ENCODE assay signal across 23 cellular contexts in genomic region chr2:73994544-73994831, GRCh38. TPM values are rescaled to one million over a fixed set of nuclear protein-coding genes. Genes with fewer than 3 reads are reported as not detected.
DNase-seq lines count a peak whose midpoint lies in the region; ATAC-seq and TF ChIP-seq lines count a peak whose summit lies in the region.
"Had no signal": no experiment of that assay in that cellular context is flagged by ENCODE, and none has a peak within 500 bp of the region (broad histone marks: within the 10 kb centered on the region; RNA-seq: fewer than 3 reads in every experiment).

No MANE protein-coding gene starts in this region.

- CTCF ChIA-PET in Calu3 (lab: Charles Lee), result no interaction called here

- H3K4me3 ChIP-seq in Loucy (ENCODE audit: low read length, poor library complexity, severe bottlenecking), result peak overlapping the region; percentile 49
- H3K4me3 ChIP-seq: MG63 had no signal

- no peak overlapping the region for H2AFZ ChIP-seq in Loucy (ENCODE audit: low read length)

- peaks cover 19% of the 10 kb centered on the region; the same call in 1 of the 2 replicates for H3K36me3 ChIP-seq in Loucy (ENCODE audit: insufficient read depth, low read length)

- no peaks in the 10 kb centered on the region for H3K9me2 ChIP-seq in Loucy (replicated peaks; ENCODE audit: low read depth, low read length)

- peak overlapping the region; percentile 12 to 69 for H3K27ac Mint-ChIP-seq in natural killer cell treated with Interleukin-12 subunit alpha and Interleukin-12 subunit beta and Interleukin-15 and Interleukin-18, amount 100 ng/mL, for 72 hours
- H3K27ac Mint-ChIP-seq in natural killer cell (peak overlapping the region in 1 of 2 donors; percentile 70), nephron progenitor cell (no peak overlapping the region), HFFc6 (no peak overlapping the region), Calu3 (ENCODE audit: unreplicated experiment) (no peak overlapping the region)

- H4K20me1 ChIP-seq in Loucy (ENCODE audit: insufficient read depth, low read length, poor library complexity, severe bottlenecking), result peaks cover 98% of the 10 kb centered on the region

- peaks cover 56 to 59% of the 10 kb centered on the region in 2 donors for H3K4me1 Mint-ChIP-seq in natural killer cell treated with Interleukin-12 subunit alpha and Interleukin-12 subunit beta and Interleukin-15 and Interleukin-18, amount 100 ng/mL, for 72 hours (ENCODE audit: low read depth in 2 of 2)
- H3K4me1 Mint-ChIP-seq in natural killer cell (peaks cover 53 to 59% of the 10 kb centered on the region in 2 donors), nephron progenitor cell (peaks cover 61% of the 10 kb centered on the region), HFFc6 (ENCODE audit: low read depth) (peaks cover 37% of the 10 kb centered on the region), Calu3 (ENCODE audit: low read depth, unreplicated experiment) (peaks cover 47% of the 10 kb centered on the region)

- H3K4me2 ChIP-seq in Loucy (ENCODE audit: low read depth, low read length, poor library complexity, severe bottlenecking), result peak overlapping the region; percentile 96

- peaks cover 5% of the 10 kb centered on the region for H3K36me3 Mint-ChIP-seq in natural killer cell treated with Interleukin-12 subunit alpha and Interleukin-12 subunit beta and Interleukin-15 and Interleukin-18, amount 100 ng/mL, for 72 hours
- no peaks in the 10 kb centered on the region for H3K36me3 Mint-ChIP-seq in natural killer cell
- H3K36me3 Mint-ChIP-seq in nephron progenitor cell (ENCODE audit: low read depth), result peaks cover 31% of the 10 kb centered on the region
- peaks cover 13% of the 10 kb centered on the region for H3K36me3 Mint-ChIP-seq in HFFc6 (ENCODE audit: low read depth)
- peaks cover 23% of the 10 kb centered on the region for H3K36me3 Mint-ChIP-seq in Calu3 (ENCODE audit: insufficient read depth, unreplicated experiment)

- no peak overlapping the region for H3K4me3 Mint-ChIP-seq in natural killer cell treated with Interleukin-12 subunit alpha and Interleukin-12 subunit beta and Interleukin-15 and Interleukin-18, amount 100 ng/mL, for 72 hours
- H3K4me3 Mint-ChIP-seq in natural killer cell (no peak overlapping the region), nephron progenitor cell (no peak overlapping the region), HFFc6 (no peak overlapping the region), Calu3 (ENCODE audit: low read depth, unreplicated experiment) (no peak overlapping the region)
- H3K4me3 Mint-ChIP-seq: CD14-positive monocyte, H9 had no signal

- no peak for ATAC-seq in natural killer cell treated with Interleukin-12 subunit alpha and Interleukin-12 subunit beta and Interleukin-15 and Interleukin-18, amount 100 ng/mL, for 72 hours
- no peak for ATAC-seq in natural killer cell

- peaks cover 100% of the 10 kb centered on the region for H3K79me2 ChIP-seq in Loucy (ENCODE audit: insufficient read depth, low read length)

- H3K4me1 ChIP-seq in Loucy (ENCODE audit: insufficient read depth, low read length, poor library complexity, severe bottlenecking), result peaks cover 72% of the 10 kb centered on the region

- peak overlapping the region; percentile 72 for H3K27ac ChIP-seq in epithelial cell of prostate
- H3K27ac ChIP-seq: HL-60 had no signal

- intact Hi-C loops in natural killer cell (cut with micrococcal nuclease), result no loop called here
- intact Hi-C loops in Calu3 (cut with micrococcal nuclease; ENCODE audit: unreplicated experiment), result no loop called here

- H3K9me3 ChIP-seq in Loucy (ENCODE audit: insufficient read depth, low read depth, low read length), result no peaks in the 10 kb centered on the region
- H3K9me3 ChIP-seq: Caco-2, MG63 had no signal

- no peak overlapping the region for H3K9ac ChIP-seq in Loucy (ENCODE audit: low read depth, low read length, poor library complexity, severe bottlenecking)

- H3K27me3 ChIP-seq in Loucy (ENCODE audit: insufficient read depth, low read length, poor library complexity, severe bottlenecking), result no peaks in the 10 kb centered on the region
- H3K27me3 ChIP-seq: MG63 had no signal

- no peaks in the 10 kb centered on the region for H3F3A ChIP-seq in Loucy (ENCODE audit: low read depth)

- H3K27me3 Mint-ChIP-seq in natural killer cell treated with Interleukin-12 subunit alpha and Interleukin-12 subunit beta and Interleukin-15 and Interleukin-18, amount 100 ng/mL, for 72 hours, result no peaks in the 10 kb centered on the region
- H3K27me3 Mint-ChIP-seq in natural killer cell (ENCODE audit: low read depth in 2 of 2) (no peaks in the 10 kb centered on the region), nephron progenitor cell (ENCODE audit: low read depth, poor library complexity) (peaks cover 10% of the 10 kb centered on the region), HFFc6 (ENCODE audit: insufficient read depth) (peaks cover 7% of the 10 kb centered on the region), Calu3 (ENCODE audit: unreplicated experiment) (no peaks in the 10 kb centered on the region)

- DNase-seq in natural killer cell treated with Interleukin-12 subunit alpha and Interleukin-12 subunit beta and Interleukin-15 and Interleukin-18, amount 100 ng/mL, for 72 hours (ENCODE audit: low spot score), result no peak
- DNase-seq in natural killer cell (no peak), epithelial cell of prostate (ENCODE audit: low read depth, low spot score) (no peak), nephron progenitor cell (no peak), HFFc6 (no peak), Calu3 (no peak)
- DNase-seq: ACHN, Caco-2, DMS153, GDM1, H9, MG63, NCI-H1048, NCI-H1436, NCI-H1930, NCI-H524, NCI-H82, PC-3, RPMI8226, SIG-M5 had no signal

- no peaks in the 10 kb centered on the region for H3K9me3 Mint-ChIP-seq in natural killer cell treated with Interleukin-12 subunit alpha and Interleukin-12 subunit beta and Interleukin-15 and Interleukin-18, amount 100 ng/mL, for 72 hours
- no peaks in the 10 kb centered on the region for H3K9me3 Mint-ChIP-seq in natural killer cell
- no peaks in the 10 kb centered on the region for H3K9me3 Mint-ChIP-seq in nephron progenitor cell
- H3K9me3 Mint-ChIP-seq in HFFc6, result no peaks in the 10 kb centered on the region
- peaks cover 6% of the 10 kb centered on the region for H3K9me3 Mint-ChIP-seq in Calu3 (ENCODE audit: low read depth, unreplicated experiment)
- H3K9me3 Mint-ChIP-seq: H9 had no signal

- BruUV-seq in Calu3 (replicated peaks; lab: Mats Ljungman, UMichigan), result no TSS peak

- TF ChIP-seq CTCF in natural killer cell (IDR thresholded peaks at IDR 0.05), result no peak
- TF ChIP-seq CTCF in Loucy (conservative IDR thresholded peaks at IDR 0.05; ENCODE audit: low read length), result no peak
- TF ChIP-seq CTCF in nephron progenitor cell (IDR thresholded peaks at IDR 0.05), result no peak
- no peak for TF ChIP-seq CTCF in HFFc6 (IDR thresholded peaks at IDR 0.05)
- TF ChIP-seq CTCF in Calu3 (IDR thresholded peaks at IDR 0.05; ENCODE audit: unreplicated experiment), result no peak

RNA-seq across cellular contexts. Expression of gene TET3, which starts 9.8 kb away (rescaled TPM):
- 10 to 100 TPM; 29.3 to 70.3 TPM for total RNA-seq in natural killer cell treated with Interleukin-12 subunit alpha and Interleukin-12 subunit beta and Interleukin-15 and Interleukin-18, amount 100 ng/mL, for 72 hours
- total RNA-seq in natural killer cell (10 to 100 TPM; 40.0 to 47.9 (median 45.3) TPM), Calu3 (2022) (23.3 and 24.4 TPM in 2 replicates)
- 1 to 10 TPM; 3.2 to 3.7 (median 3.4) TPM for total RNA-seq in HFFc6 (2021; fragmentation: NEBNext Ultra II Directional; extraction: Animal tissue kit (Norgen Biotek cat#: 25700))

Comparison
In these comparisons a context has a peak if more than half of its experiments do, and no peak if none do; other contexts are left out.
1. H3K27ac Mint-ChIP-seq: peak in natural killer cell treated with Interleukin-12 subunit alpha and Interleukin-12 subunit beta and Interleukin-15 and Interleukin-18, amount 100 ng/mL, for 72 hours (2 of 2); none in nephron progenitor cell (single experiment), HFFc6 (single experiment) and Calu3 (single experiment).